8 cellular contexts compared by ENCODE assay signal in genomic region chr19:2782936-2783780, GRCh38. TPM values are rescaled to one million over a fixed set of nuclear protein-coding genes. Genes with fewer than 3 reads are reported as not detected.
DNase-seq lines count a peak whose midpoint lies in the region; ATAC-seq, FAIRE-seq and TF ChIP-seq lines count a peak whose summit lies in the region.

Gene SGTA, minus strand, starts transcription at chr19:2783273. Its CDS starts 14,205 bp downstream, at chr19:2769068.

- 0 to 1% (median 0%) methylated on average over 53 to 68 of the region's 68 CpGs for WGBS in psoas muscle, 3 donors

- no peaks in the 10 kb centered on the region for H3K9me3 ChIP-seq in right atrium auricular region
- no peaks in the 10 kb centered on the region for H3K9me3 ChIP-seq in psoas muscle

- peak; percentile 20 for FAIRE-seq in urothelium cell line (lab: Jason Lieb, UNC)

- H3K4me1 ChIP-seq in right atrium auricular region (peaks cover 0 to 67% of the 10 kb centered on the region in 2 donors), psoas muscle (peaks cover 55% of the 10 kb centered on the region)

- peak within 1 kb of the TSS; percentile 98 to 100 for H3K4me3 ChIP-seq in right atrium auricular region
- peak within 1 kb of the TSS; percentile 93 for H3K4me3 ChIP-seq in psoas muscle

- ATAC-seq in GM18499 (IDR thresholded peaks at IDR 0.05; ENCODE audit: insufficient read depth, unreplicated experiment) (peak; percentile 51), HG02943 (IDR thresholded peaks at IDR 0.05; ENCODE audit: low read depth, unreplicated experiment) (peak; percentile 66), psoas muscle (peak; percentile 91 to 92 (median 91))

- TF ChIP-seq CTCF in right atrium auricular region (IDR thresholded peaks at IDR 0.05), result peak in 1 of 2 donors; percentile 57
- peak; percentile 44 for TF ChIP-seq CTCF in psoas muscle (IDR thresholded peaks at IDR 0.05)

- DNase-seq in NCI-H187 treated with DMSO at 0.1 percent for 48 hours (lab: John Stamatoyannopoulos, UW) (peak; percentile 94), anterior cingulate cortex (lab: John Stamatoyannopoulos, UW) (peak; percentile 76 to 100 (median 98)), right atrium auricular region (ENCODE audit: low spot score) (peak; percentile 99), psoas muscle (peak; percentile 98 to 99), urothelium cell line (ENCODE audit: low spot score) (peak; percentile 95)

- H3K27ac ChIP-seq in right atrium auricular region (peak within 1 kb of the TSS; percentile 92 to 99), psoas muscle (peak within 1 kb of the TSS; percentile 97)

- intact Hi-C loops in T-helper 2 cell treated with Interferon-gamma antibody and Interleukin-4, amounts not matched to agents 100 ng/mL and 5 ng/mL, for 36 hours (cut with micrococcal nuclease), result loop anchor here (1.0 to 2.0 kb wide), 3 partner anchors 36 to 402 kb away; partner anchors contain the start of genes NCLN, SLC39A3 and ZNF554
- intact Hi-C loops in psoas muscle (cut with DNase I), result loop anchor here in 1 of 2 donors (1.0 kb wide), 1 partner anchor 161 kb away; the partner anchor contains the start of gene ZNF77

- no peaks in the 10 kb centered on the region for H3K27me3 ChIP-seq in right atrium auricular region
- H3K27me3 ChIP-seq in psoas muscle (ENCODE audit: insufficient read depth in 3 of 3, low read length in 2 of 3), result no peaks in the 10 kb centered on the region

- no peaks in the 10 kb centered on the region for H3K36me3 ChIP-seq in right atrium auricular region
- H3K36me3 ChIP-seq in psoas muscle (ENCODE audit: insufficient read depth in 1 of 2, low read depth in 1 of 2), result no peaks in the 10 kb centered on the region

RNA-seq across cellular contexts. Expression of gene SGTA, which starts in this region (rescaled TPM):
- total RNA-seq in T-helper 2 cell treated with Interferon-gamma antibody and Interleukin-4, amounts not matched to agents 100 ng/mL and 5 ng/mL, for 36 hours, result 48.1 and 50.1 TPM in 2 replicates
- total RNA-seq in right atrium auricular region (10 to 100 TPM; 52.3 to 60.9 TPM), psoas muscle (100 to 1,000 TPM in 1 of 4 donors, 10 to 100 TPM in 3; 63.4 to 104 (median 77.8) TPM)
- polyA plus RNA-seq in psoas muscle, result 100 to 1,000 TPM in 2 of 3 donors, 10 to 100 TPM in 1; 99.1 to 186 (median 123) TPM

Comparison
In these comparisons a context has a peak if more than half of its experiments do, and no peak if none do; other contexts are left out.
1. Peak in every context shown above with its lines: DNase-seq, ATAC-seq, H3K4me3 ChIP-seq and H3K27ac ChIP-seq.